In the genomic region with DNA sequence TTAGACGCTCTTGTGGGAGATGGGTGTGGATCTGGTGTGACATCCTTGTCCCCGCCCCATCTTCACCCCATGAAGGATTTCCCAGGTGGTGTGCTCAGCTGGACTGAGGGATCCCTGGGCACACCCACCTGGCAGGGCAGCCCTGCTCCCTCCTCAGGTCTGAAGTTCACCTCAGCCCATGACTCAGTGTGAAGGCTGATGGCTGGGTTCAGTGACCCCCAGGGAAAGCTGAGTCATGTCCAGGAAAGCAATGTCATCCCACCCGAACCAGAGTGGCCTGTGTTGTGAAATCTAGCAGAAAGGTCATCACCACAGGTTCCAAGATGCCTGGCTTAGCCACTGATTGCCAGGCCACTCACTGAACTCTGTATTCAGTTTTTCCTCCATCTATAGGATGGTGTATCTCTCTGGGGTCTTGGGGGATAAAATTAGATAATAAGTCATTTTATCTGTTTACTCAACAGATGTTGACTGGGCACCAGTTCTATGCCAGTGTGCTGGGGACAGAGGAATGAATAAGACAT, we compare ENCODE assay signal across 1 cellular context.
TF ChIP-seq lines count a peak whose summit lies in the region.

No MANE protein-coding gene starts in this region.

TF ChIP-seq in HepG2, 621 proteins besides CTCF, POLR2A, EP300 and RAD21 (continued from another document and continues in another):
- TF ChIP-seq, protein P1, sequence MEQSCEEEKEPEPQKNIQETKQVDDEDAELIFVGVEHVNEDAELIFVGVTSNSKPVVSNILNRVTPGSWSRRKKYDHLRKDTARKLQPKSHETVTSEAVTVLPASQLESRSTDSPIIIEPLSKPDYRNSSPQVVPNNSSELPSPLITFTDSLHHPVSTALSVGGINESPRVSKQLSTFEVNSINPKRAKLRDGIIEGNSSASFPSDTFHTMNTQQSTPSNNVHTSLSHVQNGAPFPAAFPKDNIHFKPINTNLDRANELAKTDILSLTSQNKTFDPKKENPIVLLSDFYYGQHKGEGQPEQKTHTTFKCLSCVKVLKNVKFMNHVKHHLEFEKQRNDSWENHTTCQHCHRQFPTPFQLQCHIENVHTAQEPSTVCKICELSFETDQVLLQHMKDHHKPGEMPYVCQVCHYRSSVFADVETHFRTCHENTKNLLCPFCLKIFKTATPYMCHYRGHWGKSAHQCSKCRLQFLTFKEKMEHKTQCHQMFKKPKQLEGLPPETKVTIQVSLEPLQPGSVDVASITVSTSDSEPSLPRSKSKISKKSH (CRISPR knock-in tag; IDR thresholded peaks at IDR 0.05; ENCODE audit: borderline replicate concordance), result no peak
- TF ChIP-seq ZNF275 (CRISPR knock-in tag; IDR thresholded peaks at IDR 0.05; ENCODE audit: borderline replicate concordance) (0 out of 2 replicates have a peak, but pooled peaks have one; percentile 45), NR2C2 (CRISPR knock-in tag; IDR thresholded peaks at IDR 0.05; ENCODE audit: borderline replicate concordance) (peak; percentile 90), TEAD2 (CRISPR knock-in tag; IDR thresholded peaks at IDR 0.05) (no peak), ZNF792 (CRISPR knock-in tag; IDR thresholded peaks at IDR 0.05) (peak; percentile 81; the same call in 1 of the 2 replicates), ATM (IDR thresholded peaks at IDR 0.05; ENCODE audit: borderline replicate concordance) (no peak), ZNF331 (CRISPR knock-in tag; IDR thresholded peaks at IDR 0.05) (peak; percentile 96), SOX6 (IDR thresholded peaks at IDR 0.05) (no peak), SOX6 (CRISPR knock-in tag; IDR thresholded peaks at IDR 0.05) (peak; percentile 93), CREBL2 (CRISPR knock-in tag; IDR thresholded peaks at IDR 0.05; ENCODE audit: borderline replicate concordance) (no peak), MED8 (CRISPR knock-in tag; IDR thresholded peaks at IDR 0.05; ENCODE audit: insufficient replicate concordance) (peak; percentile 57), ZNF451 (CRISPR knock-in tag; IDR thresholded peaks at IDR 0.05) (no peak), CC2D1A (CRISPR knock-in tag; IDR thresholded peaks at IDR 0.05) (no peak), SMC3 (IDR thresholded peaks at IDR 0.05; ENCODE audit: low read length) (peak; percentile 53), ZNF260 (CRISPR knock-in tag; IDR thresholded peaks at IDR 0.05; ENCODE audit: borderline replicate concordance, low read depth) (no peak), NR2F2 (IDR thresholded peaks at IDR 0.05; ENCODE audit: borderline replicate concordance, low read depth) (peak; percentile 96), ERF (CRISPR knock-in tag; IDR thresholded peaks at IDR 0.05) (peak; percentile 91), ELF1 (CRISPR knock-in tag; IDR thresholded peaks at IDR 0.05) (peak; percentile 64), IRX3 (CRISPR knock-in tag; IDR thresholded peaks at IDR 0.05; ENCODE audit: borderline replicate concordance, low read depth) (no peak), AFF4 (CRISPR knock-in tag; IDR thresholded peaks at IDR 0.05) (0 out of 2 replicates have a peak, but pooled peaks have one; percentile 60), POGK (CRISPR knock-in tag; conservative IDR thresholded peaks at IDR 0.05) (peak; percentile 71), ZNF280D (CRISPR knock-in tag; IDR thresholded peaks at IDR 0.05) (no peak)
- TF ChIP-seq, protein P2, sequence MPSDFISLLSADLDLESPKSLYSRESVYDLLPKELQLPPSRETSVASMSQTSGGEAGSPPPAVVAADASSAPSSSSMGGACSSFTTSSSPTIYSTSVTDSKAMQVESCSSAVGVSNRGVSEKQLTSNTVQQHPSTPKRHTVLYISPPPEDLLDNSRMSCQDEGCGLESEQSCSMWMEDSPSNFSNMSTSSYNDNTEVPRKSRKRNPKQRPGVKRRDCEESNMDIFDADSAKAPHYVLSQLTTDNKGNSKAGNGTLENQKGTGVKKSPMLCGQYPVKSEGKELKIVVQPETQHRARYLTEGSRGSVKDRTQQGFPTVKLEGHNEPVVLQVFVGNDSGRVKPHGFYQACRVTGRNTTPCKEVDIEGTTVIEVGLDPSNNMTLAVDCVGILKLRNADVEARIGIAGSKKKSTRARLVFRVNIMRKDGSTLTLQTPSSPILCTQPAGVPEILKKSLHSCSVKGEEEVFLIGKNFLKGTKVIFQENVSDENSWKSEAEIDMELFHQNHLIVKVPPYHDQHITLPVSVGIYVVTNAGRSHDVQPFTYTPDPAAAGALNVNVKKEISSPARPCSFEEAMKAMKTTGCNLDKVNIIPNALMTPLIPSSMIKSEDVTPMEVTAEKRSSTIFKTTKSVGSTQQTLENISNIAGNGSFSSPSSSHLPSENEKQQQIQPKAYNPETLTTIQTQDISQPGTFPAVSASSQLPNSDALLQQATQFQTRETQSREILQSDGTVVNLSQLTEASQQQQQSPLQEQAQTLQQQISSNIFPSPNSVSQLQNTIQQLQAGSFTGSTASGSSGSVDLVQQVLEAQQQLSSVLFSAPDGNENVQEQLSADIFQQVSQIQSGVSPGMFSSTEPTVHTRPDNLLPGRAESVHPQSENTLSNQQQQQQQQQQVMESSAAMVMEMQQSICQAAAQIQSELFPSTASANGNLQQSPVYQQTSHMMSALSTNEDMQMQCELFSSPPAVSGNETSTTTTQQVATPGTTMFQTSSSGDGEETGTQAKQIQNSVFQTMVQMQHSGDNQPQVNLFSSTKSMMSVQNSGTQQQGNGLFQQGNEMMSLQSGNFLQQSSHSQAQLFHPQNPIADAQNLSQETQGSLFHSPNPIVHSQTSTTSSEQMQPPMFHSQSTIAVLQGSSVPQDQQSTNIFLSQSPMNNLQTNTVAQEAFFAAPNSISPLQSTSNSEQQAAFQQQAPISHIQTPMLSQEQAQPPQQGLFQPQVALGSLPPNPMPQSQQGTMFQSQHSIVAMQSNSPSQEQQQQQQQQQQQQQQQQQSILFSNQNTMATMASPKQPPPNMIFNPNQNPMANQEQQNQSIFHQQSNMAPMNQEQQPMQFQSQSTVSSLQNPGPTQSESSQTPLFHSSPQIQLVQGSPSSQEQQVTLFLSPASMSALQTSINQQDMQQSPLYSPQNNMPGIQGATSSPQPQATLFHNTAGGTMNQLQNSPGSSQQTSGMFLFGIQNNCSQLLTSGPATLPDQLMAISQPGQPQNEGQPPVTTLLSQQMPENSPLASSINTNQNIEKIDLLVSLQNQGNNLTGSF (CRISPR knock-in tag; IDR thresholded peaks at IDR 0.05), result no peak
- TF ChIP-seq, protein P3, sequence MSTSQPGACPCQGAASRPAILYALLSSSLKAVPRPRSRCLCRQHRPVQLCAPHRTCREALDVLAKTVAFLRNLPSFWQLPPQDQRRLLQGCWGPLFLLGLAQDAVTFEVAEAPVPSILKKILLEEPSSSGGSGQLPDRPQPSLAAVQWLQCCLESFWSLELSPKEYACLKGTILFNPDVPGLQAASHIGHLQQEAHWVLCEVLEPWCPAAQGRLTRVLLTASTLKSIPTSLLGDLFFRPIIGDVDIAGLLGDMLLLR (CRISPR knock-in tag; IDR thresholded peaks at IDR 0.05), result no peak
- TF ChIP-seq, protein P4, sequence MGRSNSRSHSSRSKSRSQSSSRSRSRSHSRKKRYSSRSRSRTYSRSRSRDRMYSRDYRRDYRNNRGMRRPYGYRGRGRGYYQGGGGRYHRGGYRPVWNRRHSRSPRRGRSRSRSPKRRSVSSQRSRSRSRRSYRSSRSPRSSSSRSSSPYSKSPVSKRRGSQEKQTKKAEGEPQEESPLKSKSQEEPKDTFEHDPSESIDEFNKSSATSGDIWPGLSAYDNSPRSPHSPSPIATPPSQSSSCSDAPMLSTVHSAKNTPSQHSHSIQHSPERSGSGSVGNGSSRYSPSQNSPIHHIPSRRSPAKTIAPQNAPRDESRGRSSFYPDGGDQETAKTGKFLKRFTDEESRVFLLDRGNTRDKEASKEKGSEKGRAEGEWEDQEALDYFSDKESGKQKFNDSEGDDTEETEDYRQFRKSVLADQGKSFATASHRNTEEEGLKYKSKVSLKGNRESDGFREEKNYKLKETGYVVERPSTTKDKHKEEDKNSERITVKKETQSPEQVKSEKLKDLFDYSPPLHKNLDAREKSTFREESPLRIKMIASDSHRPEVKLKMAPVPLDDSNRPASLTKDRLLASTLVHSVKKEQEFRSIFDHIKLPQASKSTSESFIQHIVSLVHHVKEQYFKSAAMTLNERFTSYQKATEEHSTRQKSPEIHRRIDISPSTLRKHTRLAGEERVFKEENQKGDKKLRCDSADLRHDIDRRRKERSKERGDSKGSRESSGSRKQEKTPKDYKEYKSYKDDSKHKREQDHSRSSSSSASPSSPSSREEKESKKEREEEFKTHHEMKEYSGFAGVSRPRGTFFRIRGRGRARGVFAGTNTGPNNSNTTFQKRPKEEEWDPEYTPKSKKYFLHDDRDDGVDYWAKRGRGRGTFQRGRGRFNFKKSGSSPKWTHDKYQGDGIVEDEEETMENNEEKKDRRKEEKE (IDR thresholded peaks at IDR 0.05), result no peak
